In genomic region chr2:208266641-208267335, GRCh38 we compare ENCODE assay signal across 8 cellular contexts. TPM values are rescaled to one million over a fixed set of nuclear protein-coding genes. Genes with fewer than 3 reads are reported as not detected.
A peak's percentile ranks its signal among the peaks of the same experiment; 100 is the strongest.
DNase-seq lines count a peak whose midpoint lies in the region; ATAC-seq and TF ChIP-seq lines count a peak whose summit lies in the region.

No MANE protein-coding gene starts in this region.

- no peaks in the 10 kb centered on the region for H3K9me2 ChIP-seq in HCT116 (ENCODE audit: insufficient read depth)

- intact Hi-C loops in HCT116 (cut with micrococcal nuclease) (loop anchor here (5.0 kb wide), 1 partner anchor 469 kb away; no protein-coding TSS in a partner anchor), sciatic nerve (cut with DNase I) (no loop called here)

- ATAC-seq in HCT116: no peak; the same call in 1 of the 2 replicates
- ATAC-seq in sciatic nerve: no peak

- in situ Hi-C loops in GM13976 (cut with MboI; ENCODE audit: low sequenced_read_pairs, unreplicated experiment): no loop called here

- no peak overlapping the region for H2AFZ ChIP-seq in HCT116 (ENCODE audit: low read depth, low read length, poor library complexity, severe bottlenecking)

- no peak for TF ChIP-seq POLR2A in HCT116 (IDR thresholded peaks at IDR 0.05; ENCODE audit: borderline replicate concordance, extremely low read depth, insufficient read depth, insufficient read length)

- peak overlapping the region; percentile 85 for H3K4me2 ChIP-seq in HCT116 (ENCODE audit: low read length)

- H3K4me3 ChIP-seq in HCT116 (replicated peaks in 1 of 2; ENCODE audit: low read depth in 1 of 2, low read length in 2 of 2): peak overlapping the region; percentile 90 to 91
- H3K4me3 ChIP-seq in esophagus (ENCODE audit: low read depth in 1 of 2, low read length in 2 of 2): peak overlapping the region; percentile 67 to 92

- POLR2A ChIA-PET in HCT116 (lab: Charles Lee): interaction anchor here (1.0 to 3.0 kb wide), 2 partner anchors 8 to 12 kb away, joined by 5 to 16 read pairs; partner anchors contain the start of gene IDH1
- POLR2A ChIA-PET in RWPE1 (lab: Yijun Ruan, JAX; ENCODE audit: low non-redundant PET): interaction anchor here (1.5 kb wide), 1 partner anchor 13 kb away, joined by 3 read pairs; no protein-coding TSS in a partner anchor

- TF ChIP-seq CTCF in GM13976 (IDR thresholded peaks at IDR 0.05; ENCODE audit: borderline replicate concordance, control extremely low read depth, extremely low read depth, insufficient read depth, missing control alignments) (no peak), HCT116 (IDR thresholded peaks at IDR 0.05 in 2 of 3, conservative IDR thresholded peaks at IDR 0.05 in 1 of 3; ENCODE audit: borderline replicate concordance in 1 of 3, insufficient read depth in 1 of 3, low read depth in 2 of 3, low read length in 2 of 3) (no peak), RWPE1 (conservative IDR thresholded peaks at IDR 0.05; ENCODE audit: low read depth) (no peak)

- peak; percentile 35 for DNase-seq in GM13976 (ENCODE audit: low spot score)
- DNase-seq in HCT116 (ENCODE audit: low read depth, low spot score): no peak
- DNase-seq in RWPE1 (ENCODE audit: low spot score): no peak
- DNase-seq in pons (ENCODE audit: low spot score): peak; percentile 52
- DNase-seq in mesenteric fat pad (ENCODE audit: low spot score): no peak
- no peak for DNase-seq in sciatic nerve (ENCODE audit: low spot score)
- DNase-seq in NCI-H345 treated with DMSO at 0.1 percent for 48 hours (lab: John Stamatoyannopoulos, UW; ENCODE audit: unreplicated experiment): no peak

- TSS peak; percentile 60 for BruUV-seq in HCT116 (replicated peaks; lab: Mats Ljungman, UMichigan)

- TF ChIP-seq RAD21 in HCT116 (IDR thresholded peaks at IDR 0.05; ENCODE audit: low read depth): no peak

- CTCF ChIA-PET in HCT116 (lab: Charles Lee) (interaction anchor here (1.0 to 2.5 kb wide), 3 partner anchors 13 to 1065 kb away, joined by 3 to 13 read pairs (median 7); no protein-coding TSS in a partner anchor), RWPE1 (lab: Yijun Ruan, JAX) (interaction anchor here (1.0 kb wide), 1 partner anchor 12 kb away, joined by 3 read pairs; no protein-coding TSS in a partner anchor)

- H3K9ac ChIP-seq in HCT116 (ENCODE audit: low read length): peak overlapping the region; percentile 79

- H3K27me3 ChIP-seq in HCT116 (ENCODE audit: insufficient read depth, low read length): no peaks in the 10 kb centered on the region
- no peaks in the 10 kb centered on the region for H3K27me3 ChIP-seq in esophagus (ENCODE audit: control insufficient read depth in 1 of 2, insufficient read depth in 2 of 2, low read length in 2 of 2)

- RAD21 ChIA-PET in HCT116 (lab: Charles Lee; ENCODE audit: low non-redundant PET in 1 of 2, low total read pairs in 2 of 2, uncharacterized antibody in 2 of 2, unreplicated experiment in 2 of 2): no interaction called here

- H3K4me1 ChIP-seq in HCT116 (ENCODE audit: control insufficient read depth in 1 of 2, insufficient read depth in 2 of 2, low read length in 2 of 2): peaks cover 10 to 29% of the 10 kb centered on the region in 2 experiments
- peaks cover 3 to 7% of the 10 kb centered on the region in 2 donors for H3K4me1 ChIP-seq in esophagus (ENCODE audit: control insufficient read depth in 2 of 2, insufficient read depth in 2 of 2, low read length in 1 of 2)

- no peaks in the 10 kb centered on the region for H4K20me1 ChIP-seq in HCT116 (ENCODE audit: insufficient read depth)

- H3K27ac ChIP-seq in HCT116 (ENCODE audit: low read depth, low read length) (peak overlapping the region; percentile 62), RWPE1 (peak overlapping the region; percentile 93), esophagus (ENCODE audit: low read depth in 2 of 2, low read length in 1 of 2) (peak overlapping the region; percentile 87 to 92)

- H3K9me3 ChIP-seq in HCT116 (ENCODE audit: control insufficient read depth in 1 of 2, insufficient read depth in 1 of 2, low read depth in 1 of 2, low read length in 2 of 2) (0 out of 4 replicates have a peak, but pooled peaks cover 0 to 3% of the 10 kb centered on the region in 2 experiments), esophagus (ENCODE audit: control insufficient read depth in 2 of 2, insufficient read depth in 1 of 2, low read depth in 1 of 2, low read length in 1 of 2) (no peaks in the 10 kb centered on the region)

- peaks cover 38% of the 10 kb centered on the region for H3K79me2 ChIP-seq in HCT116 (ENCODE audit: insufficient read depth, low read length)

- no peaks in the 10 kb centered on the region for H3K36me3 ChIP-seq in HCT116 (ENCODE audit: control insufficient read depth in 1 of 2, insufficient read depth in 2 of 2, low read length in 2 of 2)
- no peaks in the 10 kb centered on the region for H3K36me3 ChIP-seq in esophagus (ENCODE audit: control insufficient read depth in 2 of 2, insufficient read depth in 2 of 2, low read length in 1 of 2)

- WGBS in esophagus, 2 donors: 2 to 3% methylated on average over 11 of the region's 11 CpGs

TF ChIP-seq in HCT116, 20 proteins besides CTCF, POLR2A, EP300 and RAD21:
- no peak for TF ChIP-seq FOSL1 (IDR thresholded peaks at IDR 0.05; ENCODE audit: low read depth)
- TF ChIP-seq ELF1 (IDR thresholded peaks at IDR 0.05; ENCODE audit: borderline replicate concordance, low read depth): 0 out of 2 replicates have a peak, but pooled peaks have one; percentile 17

RNA-seq across cellular contexts. Expression of gene PIKFYVE, which starts 0.7 kb away (rescaled TPM):
- 21.8 TPM for total RNA-seq in HCT116 (2021; ENCODE audit: unreplicated experiment)
- polyA plus RNA-seq in HCT116 (2012): 4.2 and 5.2 TPM in 2 replicates
- 1 to 10 TPM; 2.9 to 3.6 TPM for polyA plus RNA-seq in esophagus
- 29.6 TPM for total RNA-seq in mesenteric fat pad
- 59.0 TPM for total RNA-seq in sciatic nerve

RNA-seq across cellular contexts. Expression of gene IDH1, which starts 11.9 kb away (rescaled TPM):
- total RNA-seq in HCT116 (2021; ENCODE audit: unreplicated experiment): 91.2 TPM
- 62.8 and 65.9 TPM in 2 replicates for polyA plus RNA-seq in HCT116 (2012)
- polyA plus RNA-seq in esophagus: 10 to 100 TPM; 59.6 to 77.4 TPM
- 126 TPM for total RNA-seq in mesenteric fat pad
- total RNA-seq in sciatic nerve: 78.4 TPM

Comparison
In these comparisons a context has a peak if more than half of its experiments do, and no peak if none do; other contexts are left out.
1. DNase-seq: peak in GM13976 (single experiment) and pons (single experiment); none in HCT116 (single experiment), RWPE1 (single experiment), mesenteric fat pad (single experiment), sciatic nerve (single experiment) and NCI-H345 treated with DMSO at 0.1 percent for 48 hours (single experiment).
2. Peak in every context shown above with its lines, with median percentiles within 50 percentile points of each other: H3K27ac ChIP-seq.